9 cellular contexts compared by ENCODE assay signal in the genomic region with DNA sequence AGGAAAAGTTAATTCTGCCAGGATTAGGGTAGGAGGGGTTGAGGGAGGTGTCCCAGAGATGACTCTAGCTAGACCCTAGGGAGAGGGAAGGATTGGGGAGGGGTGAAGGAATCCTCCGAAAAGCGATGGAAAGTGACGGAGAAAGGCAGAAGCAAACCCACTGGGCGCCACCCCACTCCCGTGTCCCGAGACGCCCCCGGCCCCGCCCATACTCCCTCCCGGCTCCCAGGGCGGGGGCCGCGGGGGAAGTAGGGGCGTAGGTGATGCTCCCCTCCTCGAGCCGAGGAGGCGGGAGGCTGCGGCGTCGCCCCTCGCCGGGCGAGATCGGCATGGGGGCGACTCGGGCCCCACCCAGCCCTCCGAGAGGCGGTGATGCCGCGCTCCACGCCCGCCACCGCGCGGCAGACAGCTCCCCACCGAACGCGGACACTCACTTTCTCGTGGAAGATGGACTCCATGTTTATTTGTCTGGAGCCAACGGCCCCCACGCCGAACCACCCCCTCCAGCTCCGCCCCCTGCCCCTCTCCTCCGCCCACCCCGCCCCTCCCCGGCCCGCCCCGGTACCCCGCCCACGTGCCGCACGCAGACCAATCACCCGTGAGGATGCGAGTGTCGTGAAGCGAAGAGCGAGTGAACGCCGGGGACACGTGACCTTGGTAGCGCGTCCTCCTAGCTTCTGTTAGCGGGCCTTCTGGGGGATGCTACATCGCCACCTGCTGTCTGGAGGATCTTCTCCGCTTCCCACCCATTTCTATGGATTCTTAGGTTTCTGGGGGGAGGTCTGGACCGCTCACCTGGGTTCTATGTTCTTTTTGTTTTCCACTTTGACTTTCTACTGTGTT. TPM values are rescaled to one million over a fixed set of nuclear protein-coding genes. Genes with fewer than 3 reads are reported as not detected.
DNase-seq lines count a peak whose midpoint lies in the region; ATAC-seq, FAIRE-seq and TF ChIP-seq lines count a peak whose summit lies in the region.
"Had no signal": no experiment of that assay in that cellular context is flagged by ENCODE, and none has a peak within 500 bp of the region (broad histone marks: within the 10 kb centered on the region; RNA-seq: fewer than 3 reads in every experiment).

A gene (minus strand): TSS at position 488 of the 843 bp plus-strand sequence. CDS start 30 bp downstream, at position 458.

- FAIRE-seq in bronchial epithelial cell (lab: Jason Lieb, UNC) = no peak
- FAIRE-seq: colon had no signal

- peaks cover 14 to 24% of the 10 kb centered on the region in 2 donors for H3K4me1 Mint-ChIP-seq in immature natural killer cell

- DNase-seq in AG08396 (ENCODE audit: low spot score) (peak; percentile 98), NCI-H2227 (lab: John Stamatoyannopoulos, UW; ENCODE audit: unreplicated experiment) (peak; percentile 98), bronchial epithelial cell (ENCODE audit: low read depth) (peak; percentile 93), immature natural killer cell (peak; percentile 90 to 94 (median 94)), smooth muscle cell of the brain vasculature (ENCODE audit: low read depth, low spot score) (peak; percentile 97)

- no peaks in the 10 kb centered on the region for H3K36me3 ChIP-seq in bronchial epithelial cell (ENCODE audit: control insufficient read depth, insufficient read depth, low read length)

- H3K36me3 Mint-ChIP-seq in immature natural killer cell = no peaks in the 10 kb centered on the region

- no peaks in the 10 kb centered on the region for H3K27me3 ChIP-seq in bronchial epithelial cell (ENCODE audit: control insufficient read depth, insufficient read depth, low read length)

- no peaks in the 10 kb centered on the region for H3K9me3 Mint-ChIP-seq in immature natural killer cell

- TF ChIP-seq CTCF in WI38 (IDR thresholded peaks at IDR 0.05; ENCODE audit: low read depth, low read length) (peak; percentile 72), bronchial epithelial cell (IDR thresholded peaks at IDR 0.05; ENCODE audit: insufficient read depth, low read length, severe bottlenecking) (peak; percentile 84)

- H3K4me3 ChIP-seq in WI38 (ENCODE audit: low read depth, low read length) (peak within 1 kb of the TSS; percentile 96), bronchial epithelial cell (ENCODE audit: low read depth, low read length) (peak within 1 kb of the TSS; percentile 96)

- ATAC-seq in GM18873 (IDR thresholded peaks at IDR 0.05; ENCODE audit: low FRiP score, unreplicated experiment) (peak; percentile 80), HG03139 (IDR thresholded peaks at IDR 0.05; ENCODE audit: unreplicated experiment) (peak; percentile 92)

- H3K27ac Mint-ChIP-seq in immature natural killer cell = peak within 1 kb of the TSS; percentile 88 to 98 (median 94)

- peak within 1 kb of the TSS; percentile 93 to 100 (median 95) for H3K4me3 Mint-ChIP-seq in immature natural killer cell

- H3K27me3 Mint-ChIP-seq in immature natural killer cell (ENCODE audit: low read depth in 3 of 3) = peaks cover 4 to 6% (median 5%) of the 10 kb centered on the region in 3 donors

RNA-seq across cellular contexts. Expression of the gene that starts here (rescaled TPM):
- 34.2 and 67.0 TPM in 2 replicates for total RNA-seq in bronchial epithelial cell
- polyA plus RNA-seq in immature natural killer cell = 10 to 100 TPM; 12.7 to 21.1 (median 20.3) TPM

Comparison
In these comparisons a context has a peak if more than half of its experiments do, and no peak if none do; other contexts are left out.
1. Peak in every context shown above with its lines: DNase-seq, ATAC-seq and H3K4me3 ChIP-seq.